Comparison of ENCODE assay signal across 1 cellular context in genomic region chr4:89110986-89111832, GRCh38.
TF ChIP-seq lines count a peak whose summit lies in the region.

TSS of gene TIGD2 (plus strand) at chr4:89111533. CDS start at chr4:89112975, 1,442 bp downstream.

TF ChIP-seq in K562, 482 proteins besides CTCF, POLR2A, EP300 and RAD21 (continued from another document and continues in another):
- TF ChIP-seq E2F1 (CRISPR knock-in tag; IDR thresholded peaks at IDR 0.05), result no peak
- no peak for TF ChIP-seq ZNF609 (CRISPR knock-in tag; IDR thresholded peaks at IDR 0.05; ENCODE audit: borderline replicate concordance)
- no peak for TF ChIP-seq ESRRA (IDR thresholded peaks at IDR 0.05; ENCODE audit: borderline replicate concordance, low read depth)
- no peak for TF ChIP-seq FOS (IDR thresholded peaks at IDR 0.05; ENCODE audit: extremely low read depth, insufficient read length)
- no peak for TF ChIP-seq NFXL1 (CRISPR knock-in tag; IDR thresholded peaks at IDR 0.05)
- 0 out of 2 replicates have a peak, but pooled peaks have one; percentile 47 for TF ChIP-seq FOXJ3 (CRISPR knock-in tag; IDR thresholded peaks at IDR 0.05)
- TF ChIP-seq ELF4 (CRISPR knock-in tag; IDR thresholded peaks at IDR 0.05), result no peak
- no peak for TF ChIP-seq ZBTB8A (IDR thresholded peaks at IDR 0.05; ENCODE audit: partially characterized antibody)
- no peak for TF ChIP-seq SNRNP70 (optimal IDR thresholded peaks at IDR 0.05; ENCODE audit: low read depth, low read length)
- TF ChIP-seq SETDB1 (IDR thresholded peaks at IDR 0.05; ENCODE audit: low read length), result no peak
- no peak for TF ChIP-seq PBX2 (CRISPR knock-in tag; IDR thresholded peaks at IDR 0.05; ENCODE audit: low read depth)
- TF ChIP-seq PBX2 (tag; conservative IDR thresholded peaks at IDR 0.05; ENCODE audit: low read depth), result no peak
- no peak for TF ChIP-seq ZNF696 (CRISPR knock-in tag; conservative IDR thresholded peaks at IDR 0.05)
- TF ChIP-seq NR2C2 (CRISPR knock-in tag; IDR thresholded peaks at IDR 0.05), result no peak
- no peak; the same call in 1 of the 2 replicates for TF ChIP-seq NR2C2 (tag; IDR thresholded peaks at IDR 0.05)
- TF ChIP-seq ERF (CRISPR knock-in tag; IDR thresholded peaks at IDR 0.05), result no peak
- peak in 1 of 2 experiments; percentile 56; a peak in 1 of 4 replicates for TF ChIP-seq MLLT1 (IDR thresholded peaks at IDR 0.05)
- no peak for TF ChIP-seq ID3 (CRISPR knock-in tag; IDR thresholded peaks at IDR 0.05)
- 0 out of 2 replicates have a peak, but pooled peaks have one; percentile 14 for TF ChIP-seq ID3 (tag; IDR thresholded peaks at IDR 0.05)
- TF ChIP-seq BDP1 (IDR thresholded peaks at IDR 0.05; ENCODE audit: insufficient read depth, insufficient read length), result no peak
- no peak for TF ChIP-seq CGGBP1 (CRISPR knock-in tag; IDR thresholded peaks at IDR 0.05)
- TF ChIP-seq AFF4 (CRISPR knock-in tag; IDR thresholded peaks at IDR 0.05), result peak; percentile 90
- TF ChIP-seq RREB1 (CRISPR knock-in tag; IDR thresholded peaks at IDR 0.05), result no peak
